ENCODE assay signal across 8 cellular contexts in the genomic region with DNA sequence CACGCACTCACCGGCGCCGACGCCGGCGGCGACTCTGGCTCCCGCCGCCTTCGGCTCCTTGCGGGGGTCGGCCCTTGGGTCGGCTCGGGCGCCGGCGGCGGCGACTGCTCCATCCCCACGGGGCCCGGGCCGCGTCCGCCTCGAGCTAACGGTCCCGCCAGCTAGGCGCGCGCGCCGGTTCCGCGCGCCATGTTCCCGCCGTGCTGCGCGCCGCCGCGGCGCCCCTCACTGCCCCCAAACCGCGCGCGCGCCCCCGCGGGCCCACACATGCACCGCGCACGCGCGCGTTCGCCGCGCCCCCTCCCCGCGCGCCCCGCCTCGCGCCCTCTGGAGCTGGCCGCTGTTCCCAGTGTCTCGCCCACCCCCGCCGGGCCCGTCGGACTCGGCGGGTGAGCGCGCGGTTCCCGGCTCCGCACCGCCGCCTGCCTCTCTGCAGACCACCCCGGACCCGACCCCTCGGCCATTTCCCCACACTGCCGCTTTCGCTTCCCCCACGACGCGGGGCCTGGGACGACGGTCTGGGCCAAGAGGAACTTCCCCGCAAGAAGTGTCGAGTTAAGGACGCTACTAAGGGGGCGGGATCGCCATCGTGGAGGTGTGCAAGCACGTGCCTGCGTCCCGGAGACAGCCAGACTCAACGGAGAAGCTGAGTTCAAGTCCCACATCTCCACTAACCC. TPM values are rescaled to one million over a fixed set of nuclear protein-coding genes. Genes with fewer than 3 reads are reported as not detected.
DNase-seq lines count a peak whose midpoint lies in the region; ATAC-seq and TF ChIP-seq lines count a peak whose summit lies in the region.
"Not testable (repeated sequence)": the region's sequence is repeated elsewhere in the genome, so short reads cannot be mapped to it uniquely, and the experiment has no call there.

A gene (minus strand): TSS at position 230 of the 677 bp plus-strand sequence. CDS start 117 bp downstream, at position 113.

- H4K20me1 ChIP-seq in SU-DHL-6 (ENCODE audit: low read depth, low read length) = not testable (repeated sequence)

- not testable (repeated sequence) for TF ChIP-seq CTCF in GM12875 (IDR thresholded peaks at IDR 0.05; ENCODE audit: borderline replicate concordance, insufficient read depth, low read depth, low read length); SU-DHL-6 (IDR thresholded peaks at IDR 0.05; ENCODE audit: insufficient read depth, low read length, poor library complexity, severe bottlenecking); fibroblast of the aortic adventitia (IDR thresholded peaks at IDR 0.05; ENCODE audit: insufficient read depth, low read length); lower lobe of right lung (IDR thresholded peaks at IDR 0.05)

- not testable (repeated sequence) for H3K9ac ChIP-seq in SU-DHL-6 (ENCODE audit: low read length)

- H3K27me3 ChIP-seq in ACC112 (ENCODE audit: insufficient read depth, low read length); SU-DHL-6 (ENCODE audit: low read length); lower lobe of right lung (ENCODE audit: low read depth): not testable (repeated sequence)

- H2AFZ ChIP-seq in ACC112 (ENCODE audit: low read length, unreplicated experiment) = peak within 1 kb of the TSS; percentile 81
- H2AFZ ChIP-seq in SU-DHL-6 (ENCODE audit: low read depth, low read length, severe bottlenecking) = not testable (repeated sequence)

- intact Hi-C loops in lower lobe of right lung (cut with DNase I); sciatic nerve (cut with DNase I): not testable (repeated sequence)

- not testable (repeated sequence) for H3F3A ChIP-seq in SU-DHL-6 (ENCODE audit: insufficient read depth)

- H3K4me2 ChIP-seq in SU-DHL-6 (ENCODE audit: low read depth, low read length, poor library complexity, severe bottlenecking) = peak within 1 kb of the TSS; percentile 29

- peak; percentile 67 for DNase-seq in NCI-H146 (lab: John Stamatoyannopoulos, UW)
- DNase-seq in amniotic stem cell (lab: John Stamatoyannopoulos, UW) = peak; percentile 5
- DNase-seq in fibroblast of the aortic adventitia (ENCODE audit: low read depth) = peak; percentile 71
- peak; percentile 79 for DNase-seq in lower lobe of right lung
- peak; percentile 91 for DNase-seq in sciatic nerve (ENCODE audit: low spot score)

- H3K4me3 ChIP-seq in ACC112 (ENCODE audit: low read depth, low read length) (peak within 1 kb of the TSS; percentile 86), GM12875 (ENCODE audit: low read depth, low read length) (peak within 1 kb of the TSS; percentile 83), fibroblast of the aortic adventitia (ENCODE audit: low read depth, low read length) (peak within 1 kb of the TSS; percentile 80), lower lobe of right lung (peak within 1 kb of the TSS; percentile 63)
- H3K4me3 ChIP-seq in SU-DHL-6 (ENCODE audit: insufficient read depth, low read length, poor library complexity, severe bottlenecking) = not testable (repeated sequence)

- not testable (repeated sequence) for H3K27ac ChIP-seq in ACC112 (ENCODE audit: low read depth, low read length); SU-DHL-6 (ENCODE audit: low read depth, low read length)
- peak within 1 kb of the TSS; percentile 46 for H3K27ac ChIP-seq in lower lobe of right lung

- H3K36me3 ChIP-seq in ACC112 (ENCODE audit: insufficient read depth, low read length); SU-DHL-6 (ENCODE audit: low read length); lower lobe of right lung: not testable (repeated sequence)

- peak in 1 of 2 donors; percentile 67 for ATAC-seq in lower lobe of right lung
- peak; percentile 63 for ATAC-seq in sciatic nerve

- not testable (repeated sequence) for H3K9me3 ChIP-seq in SU-DHL-6 (ENCODE audit: insufficient read depth, low read length); lower lobe of right lung

- H3K4me1 ChIP-seq in ACC112 (ENCODE audit: control insufficient read depth, insufficient read depth, low read length, unreplicated experiment) = not testable (repeated sequence)
- peaks cover 12% of the 10 kb centered on the region for H3K4me1 ChIP-seq in lower lobe of right lung

- H3K79me2 ChIP-seq in ACC112 (ENCODE audit: control insufficient read depth, insufficient read depth, low read length, unreplicated experiment); SU-DHL-6 (ENCODE audit: insufficient read depth, low read length): not testable (repeated sequence)

- H3K9me2 ChIP-seq in SU-DHL-6 (replicated peaks; ENCODE audit: insufficient read depth, low read length) = not testable (repeated sequence)

RNA-seq across cellular contexts. Expression of the gene that starts here (rescaled TPM):
- total RNA-seq in fibroblast of the aortic adventitia (ENCODE audit: low replicate concordance) (37.5 and 55.8 TPM in 2 replicates), lower lobe of right lung (39.6 TPM), sciatic nerve (58.4 TPM)

Comparison
In these comparisons a context has a peak if more than half of its experiments do, and no peak if none do; other contexts are left out.
1. DNase-seq: peak in every context shown above with its lines; median percentile 91 in sciatic nerve; 79 in lower lobe of right lung; 71 in fibroblast of the aortic adventitia; 67 in NCI-H146; 5 in amniotic stem cell.